In the genomic region with DNA sequence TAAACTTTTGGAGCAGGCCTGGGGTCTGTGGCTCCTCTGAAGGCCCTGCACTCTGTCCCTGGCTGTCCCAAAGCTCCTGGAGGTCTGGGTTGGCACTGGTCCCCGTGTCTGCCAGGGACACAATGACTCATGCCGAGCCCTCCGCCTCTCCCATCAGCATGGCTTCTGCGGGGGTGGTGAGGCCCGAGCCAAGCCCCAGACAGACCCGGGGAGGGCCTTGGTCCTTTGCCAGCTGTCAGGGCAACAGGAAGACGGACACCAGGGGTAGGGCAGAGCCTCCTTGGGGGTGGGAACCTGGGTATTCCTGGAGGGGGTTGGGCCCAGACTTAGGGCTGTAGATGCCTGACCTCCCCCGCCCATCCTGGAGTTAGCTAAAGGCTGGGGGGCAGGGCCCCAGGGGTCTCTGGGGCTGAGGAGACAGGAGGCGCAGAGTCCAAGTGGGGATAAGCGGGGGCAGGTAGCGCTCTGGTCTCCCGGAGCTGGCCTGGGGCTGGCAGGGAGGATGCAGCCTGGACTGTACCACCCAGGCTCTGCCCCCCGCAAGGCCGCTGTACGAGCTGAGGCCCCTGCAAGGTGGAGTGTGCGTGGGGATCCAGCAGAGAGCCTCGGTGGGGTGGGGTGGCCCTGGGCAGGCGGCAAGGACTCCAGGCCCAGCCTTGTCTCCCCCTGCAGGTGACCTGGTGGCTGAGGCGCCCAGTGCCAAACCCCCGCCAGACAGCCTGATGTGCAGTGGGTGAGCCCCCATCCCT, we compare ENCODE assay signal across 10 cellular contexts. TPM values are rescaled to one million over a fixed set of nuclear protein-coding genes. Genes with fewer than 3 reads are reported as not detected.
DNase-seq lines count a peak whose midpoint lies in the region; ATAC-seq and TF ChIP-seq lines count a peak whose summit lies in the region.
"Had no signal": no experiment of that assay in that cellular context is flagged by ENCODE, and none has a peak within 500 bp of the region (broad histone marks: within the 10 kb centered on the region; RNA-seq: fewer than 3 reads in every experiment).

No MANE protein-coding gene starts in this region.

- H3K36me3 ChIP-seq in MG63 (peaks cover 53% of the 10 kb centered on the region), colonic mucosa (peaks cover 5% of the 10 kb centered on the region), HAP-1 (replicated peaks) (peaks cover 22% of the 10 kb centered on the region)

- in situ Hi-C loops in HAP-1 (cut with MboI; ENCODE audit: low sequenced_read_pairs): no loop called here

- H3K27ac ChIP-seq in AG04450 (ENCODE audit: low read depth, low read length) (peak overlapping the region; percentile 21), colonic mucosa (no peak overlapping the region)

- H3K27me3 ChIP-seq in AG04450 (ENCODE audit: control insufficient read depth, insufficient read depth, low read length) (no peaks in the 10 kb centered on the region), MG63 (no peaks in the 10 kb centered on the region), colonic mucosa (no peaks in the 10 kb centered on the region), HAP-1 (ENCODE audit: low read depth) (no peaks in the 10 kb centered on the region)

- H3K27ac Mint-ChIP-seq in activated CD8-positive, alpha-beta T cell treated with anti-CD3 and anti-CD28 coated beads for 36 hours: no peak overlapping the region
- H3K27ac Mint-ChIP-seq: activated naive CD4-positive, alpha-beta T cell treated with anti-CD3 and anti-CD28 coated beads, Interleukin-2, amount 50 U/mL, for 24 hours had no signal

- no peak for ATAC-seq in GM18858 (IDR thresholded peaks at IDR 0.05; ENCODE audit: unreplicated experiment)
- ATAC-seq in activated CD8-positive, alpha-beta T cell treated with anti-CD3 and anti-CD28 coated beads for 36 hours: no peak

- no peak overlapping the region for H3K4me3 Mint-ChIP-seq in activated CD8-positive, alpha-beta T cell treated with anti-CD3 and anti-CD28 coated beads for 36 hours
- H3K4me3 Mint-ChIP-seq: activated naive CD4-positive, alpha-beta T cell treated with anti-CD3 and anti-CD28 coated beads, Interleukin-2, amount 50 U/mL, for 24 hours had no signal

- no peak overlapping the region for H3K4me3 ChIP-seq in AG04450 (ENCODE audit: low read depth, low read length)
- no peak overlapping the region for H3K4me3 ChIP-seq in MG63
- H3K4me3 ChIP-seq in colonic mucosa: no peak overlapping the region
- H3K4me3 ChIP-seq in HAP-1: no peak overlapping the region

- H3K9me3 Mint-ChIP-seq in activated CD8-positive, alpha-beta T cell treated with anti-CD3 and anti-CD28 coated beads for 36 hours: no peaks in the 10 kb centered on the region
- H3K9me3 Mint-ChIP-seq: activated naive CD4-positive, alpha-beta T cell treated with anti-CD3 and anti-CD28 coated beads, Interleukin-2, amount 50 U/mL, for 24 hours had no signal

- CTCF ChIA-PET in AG04450 (lab: Charles Lee): no interaction called here
- CTCF ChIA-PET in activated CD8-positive, alpha-beta T cell treated with anti-CD3 and anti-CD28 coated beads for 36 hours (lab: Charles Lee): no interaction called here

- intact Hi-C loops in colonic mucosa (cut with DNase I): no loop called here
- intact Hi-C loops in activated CD8-positive, alpha-beta T cell treated with anti-CD3 and anti-CD28 coated beads for 36 hours (cut with micrococcal nuclease): no loop called here

- no peak overlapping the region for H3K9ac ChIP-seq in colonic mucosa (ENCODE audit: low read depth in 2 of 2, low read length in 2 of 2)

- H3K9me3 ChIP-seq in AG04450 (ENCODE audit: control insufficient read depth, insufficient read depth, low read length) (no peaks in the 10 kb centered on the region; the same call in 1 of the 2 replicates), MG63 (no peaks in the 10 kb centered on the region), colonic mucosa (no peaks in the 10 kb centered on the region), HAP-1 (no peaks in the 10 kb centered on the region)

- H3K36me3 Mint-ChIP-seq in activated CD8-positive, alpha-beta T cell treated with anti-CD3 and anti-CD28 coated beads for 36 hours (ENCODE audit: low read depth): no peaks in the 10 kb centered on the region
- H3K36me3 Mint-ChIP-seq: activated naive CD4-positive, alpha-beta T cell treated with anti-CD3 and anti-CD28 coated beads, Interleukin-2, amount 50 U/mL, for 24 hours had no signal

- H3K4me1 ChIP-seq in colonic mucosa (no peaks in the 10 kb centered on the region), HAP-1 (no peaks in the 10 kb centered on the region)

- no peaks in the 10 kb centered on the region for H3K27me3 Mint-ChIP-seq in activated CD8-positive, alpha-beta T cell treated with anti-CD3 and anti-CD28 coated beads for 36 hours
- H3K27me3 Mint-ChIP-seq: activated naive CD4-positive, alpha-beta T cell treated with anti-CD3 and anti-CD28 coated beads, Interleukin-2, amount 50 U/mL, for 24 hours had no signal

- TF ChIP-seq CTCF in AG04450 (IDR thresholded peaks at IDR 0.05; ENCODE audit: low read depth, low read length) (no peak), colonic mucosa (IDR thresholded peaks at IDR 0.05) (no peak)
- no peak for TF ChIP-seq CTCF in activated CD8-positive, alpha-beta T cell treated with anti-CD3 and anti-CD28 coated beads for 36 hours (IDR thresholded peaks at IDR 0.05)

- no peaks in the 10 kb centered on the region for H3K4me1 Mint-ChIP-seq in activated CD8-positive, alpha-beta T cell treated with anti-CD3 and anti-CD28 coated beads for 36 hours (ENCODE audit: low read depth)
- H3K4me1 Mint-ChIP-seq: activated naive CD4-positive, alpha-beta T cell treated with anti-CD3 and anti-CD28 coated beads, Interleukin-2, amount 50 U/mL, for 24 hours had no signal

- peak; percentile 37 for DNase-seq in AG04450 (ENCODE audit: low read depth, low spot score)
- peak; percentile 94 for DNase-seq in MG63
- peak; percentile 36 for DNase-seq in colonic mucosa
- peak; percentile 84 to 91 for DNase-seq in lung microvascular endothelial cell (ENCODE audit: low read depth in 2 of 2)
- DNase-seq in COLO668 (lab: John Stamatoyannopoulos, UW; ENCODE audit: unreplicated experiment): no peak
- no peak for DNase-seq in HAP-1 (ENCODE audit: low spot score in 2 of 2)
- no peak for DNase-seq in activated CD8-positive, alpha-beta T cell treated with anti-CD3 and anti-CD28 coated beads for 36 hours
- DNase-seq: DND-41 had no signal

- POLR2A ChIA-PET in AG04450 (lab: Yijun Ruan, JAX): no interaction called here
- POLR2A ChIA-PET in activated CD8-positive, alpha-beta T cell treated with anti-CD3 and anti-CD28 coated beads for 36 hours (lab: Charles Lee): interaction anchor here (0.8 kb wide), 1 partner anchor 16 kb away, joined by 3 read pairs; no protein-coding TSS in a partner anchor

RNA-seq across cellular contexts. Expression of a gene that starts 16.4 kb away (rescaled TPM):
- 11.4 and 13.7 TPM in 2 replicates for polyA plus RNA-seq in AG04450 (2011; rRNA removed)
- 10.5 and 15.2 TPM in 2 replicates for polyA minus RNA-seq in AG04450 (2011; rRNA and poly(A)+ RNA removed)
- total RNA-seq in MG63 (2014; rRNA removed; shearing (Covaris generic); ENCODE audit: low replicate concordance): 55.1 and 91.2 TPM in 2 replicates
- total RNA-seq in colonic mucosa: 10 to 100 TPM; 16.0 to 58.9 TPM
- 5.0 and 7.5 TPM in 2 replicates for total RNA-seq in lung microvascular endothelial cell
- total RNA-seq in activated CD8-positive, alpha-beta T cell treated with anti-CD3 and anti-CD28 coated beads for 36 hours: 10 to 100 TPM; 68.2 to 71.7 TPM

RNA-seq across cellular contexts. Expression of a gene that starts 18.3 kb away (rescaled TPM):
- 4.6 and 6.6 TPM in 2 replicates for polyA plus RNA-seq in AG04450 (2011; rRNA removed)
- 4.0 and 4.5 TPM in 2 replicates for polyA minus RNA-seq in AG04450 (2011; rRNA and poly(A)+ RNA removed)
- total RNA-seq in MG63 (2014; rRNA removed; shearing (Covaris generic); ENCODE audit: low replicate concordance): 7.6 and 8.1 TPM in 2 replicates
- total RNA-seq in colonic mucosa (10 to 100 TPM; 20.3 to 31.9 TPM), lung microvascular endothelial cell (4.8 and 6.9 TPM in 2 replicates)
- total RNA-seq in activated CD8-positive, alpha-beta T cell treated with anti-CD3 and anti-CD28 coated beads for 36 hours: 10 to 100 TPM; 13.3 to 15.5 TPM

RNA-seq across cellular contexts. Expression of a gene that starts 37.0 kb away (rescaled TPM):
- polyA plus RNA-seq in AG04450 (2011; rRNA removed): 5.4 and 7.3 TPM in 2 replicates
- polyA minus RNA-seq in AG04450 (2011; rRNA and poly(A)+ RNA removed): 12.8 and 13.9 TPM in 2 replicates
- 6.0 and 13.1 TPM in 2 replicates for total RNA-seq in MG63 (2014; rRNA removed; shearing (Covaris generic); ENCODE audit: low replicate concordance)
- 10 to 100 TPM; 23.3 to 39.0 TPM for total RNA-seq in colonic mucosa
- 5.7 and 6.7 TPM in 2 replicates for total RNA-seq in lung microvascular endothelial cell
- 10 to 100 TPM; 45.6 to 46.1 TPM for total RNA-seq in activated CD8-positive, alpha-beta T cell treated with anti-CD3 and anti-CD28 coated beads for 36 hours

Comparison
In these comparisons a context has a peak if more than half of its experiments do, and no peak if none do; other contexts are left out.
1. DNase-seq: peak in AG04450 (single experiment), MG63 (single experiment), colonic mucosa (single experiment) and lung microvascular endothelial cell (2 of 2); none in COLO668 (single experiment), HAP-1 (0 of 2) and activated CD8-positive, alpha-beta T cell treated with anti-CD3 and anti-CD28 coated beads for 36 hours (single experiment).